1 cellular context compared by ENCODE assay signal in the genomic region with DNA sequence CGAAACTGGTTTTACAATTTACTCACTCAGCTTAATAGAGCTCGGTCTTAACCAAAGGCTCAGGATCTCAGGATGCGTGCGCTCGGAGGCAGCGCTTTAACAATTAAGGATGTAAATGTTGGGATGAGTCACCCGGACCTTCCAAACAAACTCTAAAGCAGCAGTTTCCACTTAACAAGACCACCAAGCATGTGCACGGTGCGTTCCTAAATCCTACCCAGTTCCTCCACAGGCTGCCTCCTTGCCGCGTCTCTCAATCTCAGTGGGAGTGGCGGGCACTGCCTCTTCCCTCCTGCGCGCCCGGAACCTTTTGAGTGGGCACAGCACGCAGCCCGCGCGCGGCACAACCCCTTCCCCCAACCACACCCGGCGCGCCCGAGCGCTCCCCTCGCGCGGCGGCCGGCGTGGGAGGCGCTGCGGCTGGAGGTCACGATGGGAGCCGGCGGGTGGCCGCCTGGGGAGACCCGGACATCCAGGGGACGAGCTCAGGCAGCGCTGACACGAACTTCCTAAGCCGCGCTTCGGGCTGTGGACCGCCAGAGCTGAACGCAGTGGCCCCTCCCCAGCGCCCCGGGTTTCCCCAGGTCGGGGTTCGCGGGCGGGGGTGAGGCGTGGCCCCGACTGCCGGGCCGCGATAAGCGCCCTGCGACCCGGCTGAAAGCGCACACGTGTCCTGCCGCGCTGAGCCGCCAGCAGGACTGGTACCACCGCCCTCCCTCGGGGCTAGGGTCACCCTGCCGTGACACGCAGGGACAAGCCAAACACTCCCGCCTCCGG.
TF ChIP-seq lines count a peak whose summit lies in the region.

Gene ABCG2, minus strand, starts transcription at position 280 of the 777 bp plus-strand sequence. CDS start 18,644 bp downstream, outside the sequence.

TF ChIP-seq in HEK293, 187 proteins besides CTCF, POLR2A, EP300 and RAD21 (continued from another document):
- TF ChIP-seq ZNF292 (tag by site-specific recombination; IDR thresholded peaks at IDR 0.05; ENCODE audit: borderline replicate concordance, low read depth) (no peak), ZNF837 (tag by site-specific recombination; IDR thresholded peaks at IDR 0.05) (no peak), GLI4 (tag by site-specific recombination; IDR thresholded peaks at IDR 0.05) (no peak), ZNF600 (tag by site-specific recombination; IDR thresholded peaks at IDR 0.05) (peak; percentile 61), EGR2 (tag by site-specific recombination; IDR thresholded peaks at IDR 0.05; ENCODE audit: low read depth) (peak; percentile 63), ZNF629 (tag by site-specific recombination; IDR thresholded peaks at IDR 0.05) (0 out of 2 replicates have a peak, but pooled peaks have one; percentile 10), OSR2 (tag by site-specific recombination; IDR thresholded peaks at IDR 0.05) (no peak), PRDM4 (tag by site-specific recombination; IDR thresholded peaks at IDR 0.05) (0 out of 2 replicates have a peak, but pooled peaks have one; percentile 21), SP7 (tag by site-specific recombination; IDR thresholded peaks at IDR 0.05) (no peak; the same call in 1 of the 2 replicates), ZNF48 (tag by site-specific recombination; IDR thresholded peaks at IDR 0.05) (no peak), ZNF169 (tag by site-specific recombination; IDR thresholded peaks at IDR 0.05) (no peak), GLIS1 (tag by site-specific recombination; IDR thresholded peaks at IDR 0.05) (peak; percentile 57; the same call in 1 of the 2 replicates), ZXDB (tag by site-specific recombination; IDR thresholded peaks at IDR 0.05) (peak; percentile 42; the same call in 1 of the 2 replicates), ZBTB7A (tag by site-specific recombination; IDR thresholded peaks at IDR 0.05; ENCODE audit: low read depth) (no peak), KLF10 (tag by site-specific recombination; IDR thresholded peaks at IDR 0.05) (no peak), IKZF3 (tag by site-specific recombination; IDR thresholded peaks at IDR 0.05) (0 out of 2 replicates have a peak, but pooled peaks have one; percentile 27), KLF8 (tag by site-specific recombination; IDR thresholded peaks at IDR 0.05) (peak; percentile 23; the same call in 1 of the 2 replicates), ZFHX2 (tag by site-specific recombination; conservative IDR thresholded peaks at IDR 0.05) (peak; percentile 88), KLF9 (tag by site-specific recombination; IDR thresholded peaks at IDR 0.05; ENCODE audit: low read depth) (0 out of 2 replicates have a peak, but pooled peaks have one; percentile 18), ZBTB20 (tag by site-specific recombination; IDR thresholded peaks at IDR 0.05) (no peak; the same call in 1 of the 2 replicates), ZNF302 (tag by site-specific recombination; IDR thresholded peaks at IDR 0.05; ENCODE audit: low read depth) (no peak), KLF7 (tag by site-specific recombination; IDR thresholded peaks at IDR 0.05; ENCODE audit: borderline replicate concordance) (0 out of 2 replicates have a peak, but pooled peaks have one; percentile 15), PRDM10 (tag by site-specific recombination; IDR thresholded peaks at IDR 0.05) (peak; percentile 60), ZFP37 (tag by site-specific recombination; IDR thresholded peaks at IDR 0.05) (0 out of 2 replicates have a peak, but pooled peaks have one; percentile 38), ZNF585B (tag by site-specific recombination; IDR thresholded peaks at IDR 0.05) (no peak), ZNF335 (tag by site-specific recombination; conservative IDR thresholded peaks at IDR 0.05) (peak; percentile 79), ZBTB1 (tag by site-specific recombination; IDR thresholded peaks at IDR 0.05) (no peak), ZNF366 (tag by site-specific recombination; conservative IDR thresholded peaks at IDR 0.05) (peak; percentile 33; the same call in 1 of the 2 replicates), ZFP69B (tag by site-specific recombination; IDR thresholded peaks at IDR 0.05) (peak; percentile 38; the same call in 1 of the 2 replicates), WT1 (tag by site-specific recombination; IDR thresholded peaks at IDR 0.05) (peak; percentile 54), ZFP3 (tag by site-specific recombination; IDR thresholded peaks at IDR 0.05; ENCODE audit: low read depth) (no peak)
- TF ChIP-seq, protein P1, sequence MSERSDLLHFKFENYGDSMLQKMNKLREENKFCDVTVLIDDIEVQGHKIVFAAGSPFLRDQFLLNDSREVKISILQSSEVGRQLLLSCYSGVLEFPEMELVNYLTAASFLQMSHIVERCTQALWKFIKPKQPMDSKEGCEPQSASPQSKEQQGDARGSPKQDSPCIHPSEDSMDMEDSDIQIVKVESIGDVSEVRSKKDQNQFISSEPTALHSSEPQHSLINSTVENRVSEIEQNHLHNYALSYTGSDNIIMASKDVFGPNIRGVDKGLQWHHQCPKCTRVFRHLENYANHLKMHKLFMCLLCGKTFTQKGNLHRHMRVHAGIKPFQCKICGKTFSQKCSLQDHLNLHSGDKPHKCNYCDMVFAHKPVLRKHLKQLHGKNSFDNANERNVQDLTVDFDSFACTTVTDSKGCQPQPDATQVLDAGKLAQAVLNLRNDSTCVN (tag by site-specific recombination; optimal IDR thresholded peaks at IDR 0.05), result peak; percentile 89
- TF ChIP-seq, protein P2, sequence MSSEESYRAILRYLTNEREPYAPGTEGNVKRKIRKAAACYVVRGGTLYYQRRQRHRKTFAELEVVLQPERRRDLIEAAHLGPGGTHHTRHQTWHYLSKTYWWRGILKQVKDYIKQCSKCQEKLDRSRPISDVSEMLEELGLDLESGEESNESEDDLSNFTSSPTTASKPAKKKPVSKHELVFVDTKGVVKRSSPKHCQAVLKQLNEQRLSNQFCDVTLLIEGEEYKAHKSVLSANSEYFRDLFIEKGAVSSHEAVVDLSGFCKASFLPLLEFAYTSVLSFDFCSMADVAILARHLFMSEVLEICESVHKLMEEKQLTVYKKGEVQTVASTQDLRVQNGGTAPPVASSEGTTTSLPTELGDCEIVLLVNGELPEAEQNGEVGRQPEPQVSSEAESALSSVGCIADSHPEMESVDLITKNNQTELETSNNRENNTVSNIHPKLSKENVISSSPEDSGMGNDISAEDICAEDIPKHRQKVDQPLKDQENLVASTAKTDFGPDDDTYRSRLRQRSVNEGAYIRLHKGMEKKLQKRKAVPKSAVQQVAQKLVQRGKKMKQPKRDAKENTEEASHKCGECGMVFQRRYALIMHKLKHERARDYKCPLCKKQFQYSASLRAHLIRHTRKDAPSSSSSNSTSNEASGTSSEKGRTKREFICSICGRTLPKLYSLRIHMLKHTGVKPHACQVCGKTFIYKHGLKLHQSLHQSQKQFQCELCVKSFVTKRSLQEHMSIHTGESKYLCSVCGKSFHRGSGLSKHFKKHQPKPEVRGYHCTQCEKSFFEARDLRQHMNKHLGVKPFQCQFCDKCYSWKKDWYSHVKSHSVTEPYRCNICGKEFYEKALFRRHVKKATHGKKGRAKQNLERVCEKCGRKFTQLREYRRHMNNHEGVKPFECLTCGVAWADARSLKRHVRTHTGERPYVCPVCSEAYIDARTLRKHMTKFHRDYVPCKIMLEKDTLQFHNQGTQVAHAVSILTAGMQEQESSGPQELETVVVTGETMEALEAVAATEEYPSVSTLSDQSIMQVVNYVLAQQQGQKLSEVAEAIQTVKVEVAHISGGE (tag by site-specific recombination; conservative IDR thresholded peaks at IDR 0.05; ENCODE audit: low read depth), result peak; percentile 96
